Comparison of ENCODE assay signal across 1 cellular context in the genomic region with DNA sequence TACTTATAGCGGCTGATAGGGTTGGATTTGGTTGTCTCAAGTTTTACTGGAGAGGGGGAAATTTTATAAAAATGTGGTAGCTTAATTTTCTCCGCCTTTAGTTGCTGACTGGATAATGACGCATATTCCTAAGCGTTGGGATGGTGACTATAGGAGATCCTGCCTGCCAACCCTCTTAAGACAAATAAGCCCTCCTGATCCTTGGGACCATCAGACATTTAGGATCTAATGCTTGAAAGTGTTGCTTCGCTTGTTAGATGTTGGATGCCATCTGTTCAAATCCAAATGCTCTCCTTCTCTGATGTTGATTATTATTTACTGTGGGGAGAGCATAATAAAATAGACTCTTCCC.
TF ChIP-seq lines count a peak whose summit lies in the region.

No MANE protein-coding gene starts in this region.

TF ChIP-seq in IMR-90, 13 proteins besides CTCF, POLR2A, EP300 and RAD21 (continued from another document):
- TF ChIP-seq MAZ (IDR thresholded peaks at IDR 0.05; ENCODE audit: borderline replicate concordance, low read depth, low read length), result no peak
- no peak for TF ChIP-seq RFX5 (IDR thresholded peaks at IDR 0.05; ENCODE audit: low read depth, low read length)
